1 cellular context compared by ENCODE assay signal in genomic region chr1:67888707-67889106, GRCh38.
TF ChIP-seq lines count a peak whose summit lies in the region.

No MANE protein-coding gene starts in this region.

TF ChIP-seq in H1, 55 proteins besides CTCF, POLR2A, EP300 and RAD21 (continued from another document):
- TF ChIP-seq KDM5A (IDR thresholded peaks at IDR 0.05; ENCODE audit: low read length) (no peak), SUZ12 (IDR thresholded peaks at IDR 0.05; ENCODE audit: low read length) (no peak), ATF2 (IDR thresholded peaks at IDR 0.05; ENCODE audit: low read length) (no peak), CHD1 (IDR thresholded peaks at IDR 0.05; ENCODE audit: low read depth, low read length) (no peak), TEAD4 (IDR thresholded peaks at IDR 0.05; ENCODE audit: low read depth, low read length) (no peak), RFX5 (IDR thresholded peaks at IDR 0.05; ENCODE audit: borderline replicate concordance, low read depth, low read length) (no peak), SIX5 (IDR thresholded peaks at IDR 0.05; ENCODE audit: low read depth, low read length) (no peak), TAF7 (optimal IDR thresholded peaks at IDR 0.05; ENCODE audit: borderline replicate concordance, low read depth, low read length) (no peak), E2F6 (IDR thresholded peaks at IDR 0.05) (no peak)
